8 cellular contexts compared by ENCODE assay signal in genomic region chr2:235666240-235666781, GRCh38.
A peak's percentile ranks its signal among the peaks of the same experiment; 100 is the strongest.
DNase-seq lines count a peak whose midpoint lies in the region; ATAC-seq and TF ChIP-seq lines count a peak whose summit lies in the region.

No MANE protein-coding gene starts in this region.

- H3K4me1 ChIP-seq in HUES6 (ENCODE audit: control insufficient read depth, insufficient read depth, low read length): peaks cover 50% of the 10 kb centered on the region

- H3K36me3 ChIP-seq in HUES6 (ENCODE audit: control insufficient read depth, insufficient read depth, low read length): no peaks in the 10 kb centered on the region

- ATAC-seq in esophagus mucosa (peak; percentile 40), GM18498 (IDR thresholded peaks at IDR 0.05; ENCODE audit: unreplicated experiment) (no peak)

- peak; percentile 61 for DNase-seq in AG09309 (ENCODE audit: low read depth)
- peak; percentile 63 for DNase-seq in SHP77 treated with DMSO at 0.1 percent for 48 hours (lab: John Stamatoyannopoulos, UW)
- peak; percentile 71 for DNase-seq in middle frontal gyrus (ENCODE audit: extremely low spot score, low spot score)
- DNase-seq in stimulated activated CD8-positive, alpha-beta memory T cell treated with anti-CD3 and anti-CD28 coated beads, Interleukin-4, amount 100 ng/mL, for 48 hours: no peak
- DNase-seq in activated naive CD4-positive, alpha-beta T cell (lab: John Stamatoyannopoulos, UW): no peak

- no peaks in the 10 kb centered on the region for H3K9me3 ChIP-seq in HUES6 (ENCODE audit: control insufficient read depth, insufficient read depth, low read depth, low read length)

- TF ChIP-seq CTCF in AG09309 (IDR thresholded peaks at IDR 0.05; ENCODE audit: control insufficient read depth, insufficient read depth, low read depth, low read length, missing control alignments): no peak

- no peak overlapping the region for H3K27ac ChIP-seq in HUES6 (ENCODE audit: low read depth, low read length)

- H3K4me3 ChIP-seq in AG09309 (ENCODE audit: control insufficient read depth, low read depth, low read length): no peak overlapping the region; the same call in 1 of the 2 replicates
- peak overlapping the region; percentile 45 for H3K4me3 ChIP-seq in HUES6 (ENCODE audit: low read depth, low read length)

- H3K27me3 ChIP-seq in HUES6 (ENCODE audit: control insufficient read depth, insufficient read depth, low read length): peaks cover 14% of the 10 kb centered on the region

- peak overlapping the region; percentile 65 for H3K9ac ChIP-seq in HUES6 (ENCODE audit: low read length)

Comparison
In these comparisons a context has a peak if more than half of its experiments do, and no peak if none do; other contexts are left out.
1. DNase-seq: peak in AG09309 (single experiment), SHP77 treated with DMSO at 0.1 percent for 48 hours (single experiment) and middle frontal gyrus (single experiment); none in stimulated activated CD8-positive, alpha-beta memory T cell treated with anti-CD3 and anti-CD28 coated beads, Interleukin-4, amount 100 ng/mL, for 48 hours (single experiment) and activated naive CD4-positive, alpha-beta T cell (0 of 4).